Comparison of ENCODE assay signal across 8 cellular contexts in the genomic region with DNA sequence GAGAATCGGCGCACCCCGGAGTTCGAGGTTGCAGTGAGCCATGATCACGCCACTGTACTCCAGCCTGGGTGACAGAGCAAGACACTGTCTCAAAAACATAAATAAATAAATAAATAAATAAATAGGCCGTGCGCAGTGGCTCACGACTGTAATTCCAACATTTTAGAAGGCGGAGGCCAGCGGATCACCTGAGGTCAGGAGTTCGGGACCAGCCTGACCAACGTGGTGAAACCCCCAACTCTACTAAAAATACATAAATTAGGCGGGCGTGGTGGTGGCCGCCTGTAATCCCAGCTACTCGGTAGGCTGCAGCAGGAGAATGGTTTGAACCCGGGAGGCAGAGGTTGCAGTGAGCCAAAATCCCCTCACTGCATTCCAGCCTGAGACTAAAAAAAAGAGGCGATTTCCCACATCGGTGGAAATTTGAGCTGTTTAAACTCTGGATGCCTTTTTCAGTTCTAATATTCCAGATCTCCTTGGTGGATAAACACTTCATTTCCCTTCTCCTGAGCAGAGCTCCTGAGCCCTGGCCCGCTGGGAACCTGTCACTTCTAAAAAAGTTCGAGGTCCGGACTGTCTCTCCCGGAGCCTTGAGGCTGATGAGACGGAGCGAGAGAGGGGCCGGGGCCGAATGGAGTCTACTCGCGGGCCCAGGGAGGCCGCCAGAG. TPM values are rescaled to one million over a fixed set of nuclear protein-coding genes. Genes with fewer than 3 reads are reported as not detected.
DNase-seq lines count a peak whose midpoint lies in the region; ATAC-seq and TF ChIP-seq lines count a peak whose summit lies in the region.

No MANE protein-coding gene starts in this region.

- intact Hi-C loops in left ventricle myocardium superior (cut with micrococcal nuclease): loop anchor here (10.0 kb wide), 1 partner anchor 191 kb away; no protein-coding TSS in a partner anchor

- peak overlapping the region; percentile 75 for H3K4me3 ChIP-seq in cardiac muscle cell
- peak overlapping the region; percentile 32 to 84 (median 42) for H3K4me3 ChIP-seq in liver (ENCODE audit: low read depth in 1 of 3, low read length in 3 of 3)
- peak overlapping the region; percentile 61 to 82 (median 68) for H3K4me3 ChIP-seq in upper lobe of left lung

- no peaks in the 10 kb centered on the region for H3K36me3 ChIP-seq in cardiac muscle cell
- peaks cover 0 to 8% (median 1%) of the 10 kb centered on the region in 4 donors for H3K36me3 ChIP-seq in liver (ENCODE audit: control insufficient read depth in 4 of 4, insufficient read depth in 3 of 4, low read depth in 1 of 4, low read length in 3 of 4)
- H3K36me3 ChIP-seq in upper lobe of left lung: peaks cover 0 to 16% (median 16%) of the 10 kb centered on the region in 4 donors

- H3K27me3 ChIP-seq in cardiac muscle cell: peaks cover 24% of the 10 kb centered on the region
- H3K27me3 ChIP-seq in liver (ENCODE audit: control insufficient read depth in 4 of 4, insufficient read depth in 4 of 4, low read length in 3 of 4): no peaks in the 10 kb centered on the region
- no peaks in the 10 kb centered on the region for H3K27me3 ChIP-seq in upper lobe of left lung

- WGBS in liver: 33% methylated on average over 30 of the region's 30 CpGs
- 34 to 35% methylated on average over 29 to 30 of the region's 30 CpGs for WGBS in upper lobe of left lung, 2 donors

- no peak for TF ChIP-seq RAD21 in liver (IDR thresholded peaks at IDR 0.05)

- H3K4me1 Mint-ChIP-seq in activated naive CD8-positive, alpha-beta T cell treated with anti-CD3 and anti-CD28 coated beads, Interleukin-2, amount 50 U/mL, for 24 hours: peaks cover 38% of the 10 kb centered on the region

- H3K27me3 Mint-ChIP-seq in activated naive CD8-positive, alpha-beta T cell treated with anti-CD3 and anti-CD28 coated beads, Interleukin-2, amount 50 U/mL, for 24 hours: no peaks in the 10 kb centered on the region

- TF ChIP-seq CTCF in cardiac muscle cell (IDR thresholded peaks at IDR 0.05; ENCODE audit: low read depth, low read length) (peak; percentile 88), liver (IDR thresholded peaks at IDR 0.05; ENCODE audit: low read depth, low read length, missing input control) (peak; percentile 94), upper lobe of left lung (IDR thresholded peaks at IDR 0.05) (peak in 2 of 6 experiments; percentile 95 to 96)

- H3K27ac ChIP-seq in cardiac muscle cell (no peak overlapping the region), liver (ENCODE audit: low read depth in 1 of 2, low read length in 2 of 2) (peak overlapping the region; percentile 96 to 99), upper lobe of left lung (peak overlapping the region; percentile 94 to 97 (median 96))

- H3K4me1 ChIP-seq in cardiac muscle cell (ENCODE audit: low read depth): no peaks in the 10 kb centered on the region
- H3K4me1 ChIP-seq in liver (ENCODE audit: control insufficient read depth in 4 of 4, insufficient read depth in 4 of 4, low read length in 3 of 4): peaks cover 9 to 25% (median 12%) of the 10 kb centered on the region in 4 donors
- H3K4me1 ChIP-seq in upper lobe of left lung: peaks cover 32 to 43% (median 36%) of the 10 kb centered on the region in 4 donors

- H3K9me3 ChIP-seq in cardiac muscle cell (ENCODE audit: low read depth) (no peaks in the 10 kb centered on the region), liver (ENCODE audit: control insufficient read depth in 4 of 4, low read length in 3 of 4) (no peaks in the 10 kb centered on the region), upper lobe of left lung (no peaks in the 10 kb centered on the region)

- H3K4me3 Mint-ChIP-seq in activated naive CD8-positive, alpha-beta T cell treated with anti-CD3 and anti-CD28 coated beads, Interleukin-2, amount 50 U/mL, for 24 hours: peak overlapping the region; percentile 99

- peak overlapping the region in 1 of 2 donors; percentile 43 for H3K9ac ChIP-seq in liver (ENCODE audit: low read depth in 1 of 2, low read length in 2 of 2)

- no peak for TF ChIP-seq POLR2A in upper lobe of left lung (IDR thresholded peaks at IDR 0.05)

- no peak for TF ChIP-seq EP300 in upper lobe of left lung (IDR thresholded peaks at IDR 0.05)

- peak overlapping the region; percentile 99 for H3K27ac Mint-ChIP-seq in activated naive CD8-positive, alpha-beta T cell treated with anti-CD3 and anti-CD28 coated beads, Interleukin-2, amount 50 U/mL, for 24 hours

- H3K36me3 Mint-ChIP-seq in activated naive CD8-positive, alpha-beta T cell treated with anti-CD3 and anti-CD28 coated beads, Interleukin-2, amount 50 U/mL, for 24 hours (ENCODE audit: low read depth): peaks cover 32% of the 10 kb centered on the region

- DNase-seq in cardiac muscle cell (ENCODE audit: low read depth in 1 of 2, low spot score in 1 of 2) (no peak), left ventricle myocardium superior (no peak), upper lobe of left lung (no peak), NCI-H146 treated with DMSO at 0.1 percent for 48 hours (lab: John Stamatoyannopoulos, UW; ENCODE audit: unreplicated experiment) (no peak), AML-193 (lab: John Stamatoyannopoulos, UW) (no peak)
- no peak for DNase-seq in activated naive CD8-positive, alpha-beta T cell treated with anti-CD3 and anti-CD28 coated beads, Interleukin-2, amount 50 U/mL, for 24 hours

- no peak for ATAC-seq in left ventricle myocardium superior
- no peak for ATAC-seq in activated naive CD8-positive, alpha-beta T cell treated with anti-CD3 and anti-CD28 coated beads, Interleukin-2, amount 50 U/mL, for 24 hours
- ATAC-seq in upper lobe of left lung (ENCODE audit: low FRiP score in 2 of 2): no peak
- ATAC-seq in HG03460 (IDR thresholded peaks at IDR 0.05; ENCODE audit: unreplicated experiment): no peak

- H3K9me3 Mint-ChIP-seq in activated naive CD8-positive, alpha-beta T cell treated with anti-CD3 and anti-CD28 coated beads, Interleukin-2, amount 50 U/mL, for 24 hours: no peaks in the 10 kb centered on the region

TF ChIP-seq in liver, 16 proteins besides CTCF, POLR2A, EP300 and RAD21 (continues in another document):
- TF ChIP-seq FOXA2 (IDR thresholded peaks at IDR 0.05) (no peak), GABPA (IDR thresholded peaks at IDR 0.05 in 1 of 2, conservative IDR thresholded peaks at IDR 0.05 in 1 of 2) (no peak), REST (IDR thresholded peaks at IDR 0.05) (no peak), YY1 (IDR thresholded peaks at IDR 0.05) (no peak), TAF1 (conservative IDR thresholded peaks at IDR 0.05) (no peak), EGR1 (IDR thresholded peaks at IDR 0.05; ENCODE audit: low read depth in 2 of 2) (no peak), RXRA (IDR thresholded peaks at IDR 0.05) (no peak), ATF3 (IDR thresholded peaks at IDR 0.05) (no peak), HNF4A (conservative IDR thresholded peaks at IDR 0.05) (no peak)

RNA-seq across cellular contexts. Expression of gene NFKB2, which starts 2.0 kb away (rescaled TPM):
- total RNA-seq in cardiac muscle cell: 21.5 and 29.8 TPM in 2 replicates
- polyA plus RNA-seq in cardiac muscle cell: 10.6 and 10.8 TPM in 2 replicates
- 11.3 TPM for total RNA-seq in left ventricle myocardium superior
- 1 to 10 TPM; 7.1 to 8.5 TPM for total RNA-seq in liver
- 1 to 10 TPM; 1.8 to 7.2 TPM for polyA plus RNA-seq in liver
- total RNA-seq in upper lobe of left lung: 10 to 100 TPM; 31.2 to 67.6 (median 41.2) TPM

RNA-seq across cellular contexts. Expression of gene PSD, which starts 25.0 kb away (rescaled TPM):
- total RNA-seq in cardiac muscle cell (19.8 and 24.7 TPM in 2 replicates), left ventricle myocardium superior (0.50 TPM), liver (under 1 TPM; 0.56 to 0.59 TPM), upper lobe of left lung (10 to 100 TPM in 2 of 6 donors, 1 to 10 TPM in 4; 1.1 to 28.3 (median 3.5) TPM)
- polyA plus RNA-seq in cardiac muscle cell (13.2 and 18.5 TPM in 2 replicates), liver (1 to 10 TPM in 1 of 2 donors, under 1 TPM in 1; 0.84 to 1.3 TPM)

RNA-seq across cellular contexts. Expression of gene FBXL15, which starts 27.1 kb away (rescaled TPM):
- total RNA-seq in cardiac muscle cell (36.3 and 46.6 TPM in 2 replicates), left ventricle myocardium superior (9.1 TPM), liver (1 to 10 TPM; 4.4 to 5.8 TPM), upper lobe of left lung (10 to 100 TPM; 18.5 to 70.2 (median 26.8) TPM)
- polyA plus RNA-seq in cardiac muscle cell (40.9 and 46.3 TPM in 2 replicates), liver (10 to 100 TPM; 14.3 to 14.4 TPM)

RNA-seq across cellular contexts. Expression of gene CUEDC2, which starts 38.8 kb away (rescaled TPM):
- 113 and 134 TPM in 2 replicates for total RNA-seq in cardiac muscle cell
- polyA plus RNA-seq in cardiac muscle cell: 190 and 193 TPM in 2 replicates
- 78.3 TPM for total RNA-seq in left ventricle myocardium superior
- total RNA-seq in liver: 10 to 100 TPM; 14.4 to 14.6 TPM
- polyA plus RNA-seq in liver: 10 to 100 TPM; 33.6 to 36.1 TPM
- 10 to 100 TPM; 33.1 to 67.1 (median 46.5) TPM for total RNA-seq in upper lobe of left lung

RNA-seq across cellular contexts. Expression of gene C10orf95, which starts 57.8 kb away (rescaled TPM):
- total RNA-seq in cardiac muscle cell (not detected in 2 replicates), left ventricle myocardium superior (not detected), liver (under 1 TPM in 1 of 2 donors, not detected in 1; 0.09 TPM), upper lobe of left lung (10 to 100 TPM in 5 of 6 donors, 1 to 10 TPM in 1; 5.9 to 27.5 (median 15.1) TPM)
- polyA plus RNA-seq in cardiac muscle cell (1.7 and 2.0 TPM in 2 replicates), liver (under 1 TPM in 1 of 2 donors, not detected in 1; 0.24 TPM)
